ENCODE assay signal across 9 cellular contexts in the genomic region with DNA sequence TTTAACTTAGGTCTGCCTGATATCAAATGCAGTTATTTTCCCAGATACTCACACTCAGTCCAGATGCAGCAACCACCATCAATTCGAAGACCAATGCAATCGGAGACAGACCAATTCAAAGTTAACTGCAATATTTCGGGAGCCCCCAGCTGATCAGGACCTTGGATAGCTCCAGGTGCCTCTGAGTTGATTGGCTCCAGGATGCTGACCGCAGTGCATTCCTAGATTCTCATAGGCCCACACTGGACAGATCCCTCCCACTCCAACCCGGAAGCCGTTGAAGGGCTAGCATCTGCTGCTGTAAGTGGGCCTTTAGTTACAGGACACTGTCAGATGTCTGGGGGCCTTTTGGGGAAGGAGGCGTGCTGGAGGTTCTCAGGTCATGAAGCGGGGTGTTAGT.
A peak's percentile ranks its signal among the peaks of the same experiment; 100 is the strongest.
DNase-seq lines count a peak whose midpoint lies in the region; ATAC-seq, FAIRE-seq and TF ChIP-seq lines count a peak whose summit lies in the region.
"Had no signal": no experiment of that assay in that cellular context is flagged by ENCODE, and none has a peak within 500 bp of the region (broad histone marks: within the 10 kb centered on the region; RNA-seq: fewer than 3 reads in every experiment).

No MANE protein-coding gene starts in this region.

- no peak for FAIRE-seq in bronchial epithelial cell (lab: Jason Lieb, UNC)

- H3K27ac ChIP-seq in SJSA1 (no peak overlapping the region), gastroesophageal sphincter (no peak overlapping the region)
- H3K27ac ChIP-seq: skin epidermis had no signal

- no peak for ATAC-seq in gastroesophageal sphincter

- WGBS in gastroesophageal sphincter (ENCODE audit: low coverage in 1 of 2), 2 donors: 6 to 10% methylated on average over 4 to 6 of the region's 8 CpGs

- H3K36me3 ChIP-seq in SJSA1: no peaks in the 10 kb centered on the region
- H3K36me3 ChIP-seq in bronchial epithelial cell (ENCODE audit: control insufficient read depth, insufficient read depth, low read length): no peaks in the 10 kb centered on the region
- H3K36me3 ChIP-seq in gastroesophageal sphincter: no peaks in the 10 kb centered on the region

- no peak for TF ChIP-seq CTCF in bronchial epithelial cell (IDR thresholded peaks at IDR 0.05; ENCODE audit: insufficient read depth, low read length, severe bottlenecking)
- no peak for TF ChIP-seq CTCF in gastroesophageal sphincter (IDR thresholded peaks at IDR 0.05)

- H3K4me3 ChIP-seq in SJSA1 (no peak overlapping the region), bronchial epithelial cell (ENCODE audit: low read depth, low read length) (no peak overlapping the region), gastroesophageal sphincter (no peak overlapping the region)
- H3K4me3 ChIP-seq: skin epidermis had no signal

- peak; percentile 8 to 18 for DNase-seq in activated CD4-positive, alpha-beta T cell treated with anti-CD3 and anti-CD28 coated beads for 24 hours (ENCODE audit: low read depth in 2 of 2)
- DNase-seq in activated CD4-positive, alpha-beta T cell treated with anti-CD3 and anti-CD28 coated beads for 1 hour: no peak
- DNase-seq in SJSA1 (ENCODE audit: low read depth in 1 of 2, low spot score in 2 of 2) (peak; percentile 16 to 60), bronchial epithelial cell (ENCODE audit: low read depth) (peak; percentile 42), mucosa of gallbladder (ENCODE audit: low spot score) (peak; percentile 45), cerebellum (ENCODE audit: low spot score) (no peak), medulla oblongata (ENCODE audit: extremely low spot score) (no peak)

- H3K4me1 ChIP-seq in SJSA1 (replicated peaks): no peaks in the 10 kb centered on the region
- H3K4me1 ChIP-seq in gastroesophageal sphincter: no peaks in the 10 kb centered on the region

- no peak for TF ChIP-seq POLR2A in gastroesophageal sphincter (IDR thresholded peaks at IDR 0.05)

- H3K9me3 ChIP-seq in SJSA1 (replicated peaks) (no peaks in the 10 kb centered on the region), gastroesophageal sphincter (no peaks in the 10 kb centered on the region)

- H3K27me3 ChIP-seq in SJSA1 (replicated peaks) (peaks cover 4% of the 10 kb centered on the region; the same call in 1 of the 2 replicates), bronchial epithelial cell (ENCODE audit: control insufficient read depth, insufficient read depth, low read length) (no peaks in the 10 kb centered on the region), gastroesophageal sphincter (peaks cover 37% of the 10 kb centered on the region)

- no peak for TF ChIP-seq EP300 in gastroesophageal sphincter (IDR thresholded peaks at IDR 0.05)

Comparison
In these comparisons a context has a peak if more than half of its experiments do, and no peak if none do; other contexts are left out.
1. DNase-seq: peak in activated CD4-positive, alpha-beta T cell treated with anti-CD3 and anti-CD28 coated beads for 24 hours (2 of 2), SJSA1 (2 of 2), bronchial epithelial cell (single experiment) and mucosa of gallbladder (single experiment); none in activated CD4-positive, alpha-beta T cell treated with anti-CD3 and anti-CD28 coated beads for 1 hour (single experiment), cerebellum (single experiment) and medulla oblongata (single experiment).